26 cellular contexts compared by ENCODE assay signal in the genomic region with DNA sequence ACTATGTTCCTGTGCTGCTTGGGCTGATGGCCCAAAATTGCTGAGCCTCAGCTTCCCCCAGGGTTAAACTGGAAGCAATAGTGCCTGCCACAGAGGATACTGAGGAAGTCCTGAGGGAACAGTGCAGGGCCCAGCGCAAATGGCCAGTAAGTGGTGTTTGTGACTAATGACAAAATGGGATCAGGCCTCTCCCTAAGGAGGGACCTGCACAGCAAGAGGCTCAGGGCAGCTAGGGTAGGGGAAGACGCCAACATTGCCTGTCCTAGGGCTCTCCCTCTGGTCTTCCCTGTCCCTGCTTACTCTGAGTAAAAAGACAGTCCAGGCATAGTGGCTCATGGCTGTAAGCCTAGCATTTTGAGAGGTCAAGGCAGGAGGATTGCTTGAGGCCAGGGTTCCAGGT. TPM values are rescaled to one million over a fixed set of nuclear protein-coding genes. Genes with fewer than 3 reads are reported as not detected.
DNase-seq lines count a peak whose midpoint lies in the region; ATAC-seq and TF ChIP-seq lines count a peak whose summit lies in the region.
"Had no signal": no experiment of that assay in that cellular context is flagged by ENCODE, and none has a peak within 500 bp of the region (broad histone marks: within the 10 kb centered on the region; RNA-seq: fewer than 3 reads in every experiment).

No MANE protein-coding gene starts in this region.

- in situ Hi-C loops in transverse colon (cut with MboI; ENCODE audit: low pct_ligation_motif_present in 1 of 4, low pct_unique_long_range_greater_than_20kb in 1 of 4, low sequenced_read_pairs in 3 of 4): no loop called here

- H3K4me2 ChIP-seq in BLaER1 (no peak overlapping the region), PC-9 (peak overlapping the region; percentile 60), osteoblast (ENCODE audit: insufficient read depth, low read length) (no peak overlapping the region)
- H3K4me2 ChIP-seq: neural progenitor cell had no signal

- H3K4me3 ChIP-seq in BLaER1 (no peak overlapping the region), PC-9 (no peak overlapping the region), osteoblast (ENCODE audit: insufficient read depth, low read length) (no peak overlapping the region), transverse colon (no peak overlapping the region)
- H3K4me3 ChIP-seq: neural progenitor cell, suprapubic skin, vagina had no signal

- CTCF ChIA-PET in PC-9 (lab: Charles Lee): no interaction called here

- H3F3A ChIP-seq in PC-9 (ENCODE audit: insufficient read depth, low read depth): peaks cover 49% of the 10 kb centered on the region; the same call in 1 of the 2 replicates

- H3K9ac ChIP-seq in BLaER1: no peak overlapping the region
- H3K9ac ChIP-seq: neural progenitor cell had no signal

- TF ChIP-seq POLR2A in transverse colon (IDR thresholded peaks at IDR 0.05): no peak

- no peak for TF ChIP-seq EP300 in transverse colon (IDR thresholded peaks at IDR 0.05; ENCODE audit: low read depth)

- H3K36me3 ChIP-seq in BLaER1: peaks cover 14% of the 10 kb centered on the region; the same call in 1 of the 2 replicates
- H3K36me3 ChIP-seq in PC-9 (ENCODE audit: low read depth): no peaks in the 10 kb centered on the region
- no peaks in the 10 kb centered on the region for H3K36me3 ChIP-seq in osteoblast (ENCODE audit: insufficient read depth, low read length)
- H3K36me3 ChIP-seq in transverse colon: no peaks in the 10 kb centered on the region
- H3K36me3 ChIP-seq: neural progenitor cell, suprapubic skin, vagina, WERI-Rb-1 had no signal

- 78% methylated on average over 2 of the region's 2 CpGs; no CpG with 5 or more reads in 1 of the 2 donors for WGBS in transverse colon (ENCODE audit: low coverage in 1 of 2), 2 donors

- no peaks in the 10 kb centered on the region for H3K9me2 ChIP-seq in PC-9 (ENCODE audit: insufficient read depth)

- DNase-seq in PC-9: no peak
- DNase-seq in epithelial cell of prostate (ENCODE audit: low read depth, low spot score): no peak
- DNase-seq in osteoblast (ENCODE audit: insufficient read length, low spot score, missing footprints): no peak
- DNase-seq in AG08396 (ENCODE audit: low spot score): no peak
- no peak for DNase-seq in NCI-H1694 (lab: John Stamatoyannopoulos, UW)
- DNase-seq in transverse colon: no peak
- DNase-seq: activated CD4-positive, alpha-beta T cell treated with anti-CD3 and anti-CD28 coated beads, Interleukin-2, amount 10 ng/mL, durations not matched to agents 7 days and 5 days; anterior cingulate cortex; CD4-positive, alpha-beta T cell; central memory CD4-positive, alpha-beta T cell; DMS 273 treated with DMSO at 0.1 percent for 48 hours; foreskin keratinocyte; hippocampal formation; Kasumi-1; NCI-H1694 treated with DMSO at 0.1 percent for 48 hours; NCI-H526; small intestine; stimulated activated CD4-positive, alpha-beta T cell treated with anti-CD3 and anti-CD28 coated beads, Interleukin-2, amount 100 ng/mL, for 24 hours; T-helper 9 cell; WERI-Rb-1 had no signal

- H4K20me1 ChIP-seq in BLaER1 (no peaks in the 10 kb centered on the region), PC-9 (ENCODE audit: insufficient read depth) (no peaks in the 10 kb centered on the region), osteoblast (ENCODE audit: insufficient read depth, low read length) (no peaks in the 10 kb centered on the region)

- H3K9me3 ChIP-seq in BLaER1 (no peaks in the 10 kb centered on the region; the same call in 1 of the 2 replicates), PC-9 (ENCODE audit: insufficient read depth, low read depth) (no peaks in the 10 kb centered on the region), osteoblast (ENCODE audit: low read depth, low read length) (no peaks in the 10 kb centered on the region), transverse colon (no peaks in the 10 kb centered on the region)
- H3K9me3 ChIP-seq: suprapubic skin, vagina had no signal

- intact Hi-C loops in PC-9 (cut with micrococcal nuclease; ENCODE audit: unreplicated experiment) (loop anchor here (2.0 to 5.0 kb wide), 3 partner anchors 19 to 53 kb away; no protein-coding TSS in a partner anchor), transverse colon (cut with DNase I; ENCODE audit: low total_unique reads) (no loop called here)

- H3K27ac ChIP-seq in BLaER1 (peak overlapping the region; percentile 11; the same call in 1 of the 2 replicates), PC-9 (peak overlapping the region; percentile 92), epithelial cell of prostate (peak overlapping the region; percentile 94), osteoblast (ENCODE audit: low read depth, low read length) (peak overlapping the region; percentile 67), transverse colon (peak overlapping the region in 2 of 4 donors; percentile 5 to 75)
- H3K27ac ChIP-seq: foreskin keratinocyte, HL-60, neural progenitor cell, suprapubic skin, vagina, WERI-Rb-1 had no signal

- H3K27me3 ChIP-seq in BLaER1 (no peaks in the 10 kb centered on the region), PC-9 (ENCODE audit: insufficient read depth, low read depth) (no peaks in the 10 kb centered on the region), osteoblast (ENCODE audit: insufficient read depth, low read length) (no peaks in the 10 kb centered on the region), transverse colon (no peaks in the 10 kb centered on the region)
- H3K27me3 ChIP-seq: foreskin keratinocyte, neural progenitor cell, suprapubic skin, vagina had no signal

- no TSS peak for BruUV-seq in PC-9 (replicated peaks; lab: Mats Ljungman, UMichigan)

- POLR2A ChIA-PET in PC-9 (lab: Charles Lee; ENCODE audit: unreplicated experiment): no interaction called here

- no peak for ATAC-seq in GM19395 (IDR thresholded peaks at IDR 0.05; ENCODE audit: unreplicated experiment)
- ATAC-seq: foreskin keratinocyte had no signal

- TF ChIP-seq CTCF in PC-9 (conservative IDR thresholded peaks at IDR 0.05): no peak
- TF ChIP-seq CTCF in osteoblast (IDR thresholded peaks at IDR 0.05; ENCODE audit: extremely low read depth, low read depth, low read length): no peak
- no peak for TF ChIP-seq CTCF in transverse colon (IDR thresholded peaks at IDR 0.05)

- peaks cover 44% of the 10 kb centered on the region for H3K4me1 ChIP-seq in BLaER1
- peaks cover 80% of the 10 kb centered on the region for H3K4me1 ChIP-seq in PC-9 (replicated peaks; ENCODE audit: insufficient read depth)
- peaks cover 70% of the 10 kb centered on the region for H3K4me1 ChIP-seq in osteoblast (ENCODE audit: insufficient read depth, low read length)
- H3K4me1 ChIP-seq in transverse colon: peaks cover 7 to 49% (median 7%) of the 10 kb centered on the region in 4 donors
- H3K4me1 ChIP-seq: neural progenitor cell had no signal

- H3K79me2 ChIP-seq in PC-9 (ENCODE audit: low read depth): no peaks in the 10 kb centered on the region
- H3K79me2 ChIP-seq in osteoblast (ENCODE audit: insufficient read depth, low read length): no peaks in the 10 kb centered on the region

- no peak overlapping the region for H2AFZ ChIP-seq in PC-9
- H2AFZ ChIP-seq in osteoblast (ENCODE audit: low read length): no peak overlapping the region
- H2AFZ ChIP-seq: neural progenitor cell had no signal

RNA-seq across cellular contexts. Expression of a gene that starts 37.8 kb away (rescaled TPM):
- total RNA-seq in PC-9 (2021) (23.9 and 29.5 TPM in 2 replicates), osteoblast (9.0 and 14.4 TPM in 2 replicates), transverse colon (100 to 1,000 TPM in 1 of 4 donors, 10 to 100 TPM in 3; 10.2 to 277 (median 18.0) TPM)
